Comparison of ENCODE assay signal across 22 cellular contexts in the genomic region with DNA sequence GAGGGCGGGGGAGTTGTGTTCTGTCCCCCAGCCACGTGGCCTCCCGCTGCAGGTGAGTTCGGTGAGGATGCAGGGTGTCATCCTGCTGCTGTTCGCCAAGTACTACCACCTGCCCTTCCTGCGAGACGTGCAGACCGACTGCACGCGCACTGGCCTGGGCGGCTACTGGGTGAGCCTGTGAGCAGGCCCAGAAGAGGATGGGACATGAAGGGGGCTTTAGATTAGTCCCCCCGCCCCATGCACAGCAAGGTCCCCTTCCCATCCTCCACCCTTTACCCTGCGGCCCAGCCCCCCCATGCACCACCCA. TPM values are rescaled to one million over a fixed set of nuclear protein-coding genes. Genes with fewer than 3 reads are reported as not detected.
DNase-seq lines count a peak whose midpoint lies in the region; ATAC-seq and TF ChIP-seq lines count a peak whose summit lies in the region.
"Had no signal": no experiment of that assay in that cellular context is flagged by ENCODE, and none has a peak within 500 bp of the region (broad histone marks: within the 10 kb centered on the region; RNA-seq: fewer than 3 reads in every experiment).

No MANE protein-coding gene starts in this region.

- H3K27me3 ChIP-seq in GM23338 (ENCODE audit: insufficient read depth), result no peaks in the 10 kb centered on the region
- no peaks in the 10 kb centered on the region for H3K27me3 ChIP-seq in parathyroid adenoma (ENCODE audit: control insufficient read depth, insufficient read depth, low read length)
- H3K27me3 ChIP-seq: Peyer's patch had no signal

- H2AFZ ChIP-seq in GM23338, result peak overlapping the region; percentile 9; the same call in 1 of the 2 replicates
- no peak overlapping the region for H2AFZ ChIP-seq in parathyroid adenoma

- ATAC-seq in GM23338, result no peak
- no peak for ATAC-seq in SK-N-SH treated with all-trans-retinoic acid at 6 μM for 48 hours
- ATAC-seq in HG02610 (IDR thresholded peaks at IDR 0.05; ENCODE audit: unreplicated experiment), result no peak
- ATAC-seq: T-cell had no signal

- TF ChIP-seq CTCF in 22Rv1 (IDR thresholded peaks at IDR 0.05), result no peak
- no peak for TF ChIP-seq CTCF in GM23338 (conservative IDR thresholded peaks at IDR 0.05; ENCODE audit: low read depth in 2 of 2)
- no peak for TF ChIP-seq CTCF in parathyroid adenoma (IDR thresholded peaks at IDR 0.05)
- TF ChIP-seq CTCF in progenitor cell of endocrine pancreas (IDR thresholded peaks at IDR 0.05; ENCODE audit: unreplicated experiment), result no peak

- DNase-seq in GM23338 (ENCODE audit: low spot score) (no peak), epidermal melanocyte (ENCODE audit: insufficient read length, low spot score) (peak; percentile 9), AG08396 (ENCODE audit: low spot score) (no peak), progenitor cell of endocrine pancreas (ENCODE audit: low spot score, unreplicated experiment) (no peak)
- DNase-seq: Caco-2; CD4-positive, alpha-beta memory T cell; DMS 273 treated with DMSO at 0.1 percent for 48 hours; NCI-H1105; NCI-H146; NCI-H2227 treated with DMSO at 0.1 percent for 48 hours; NCI-H524; NCI-H774; Peyer's patch; T-cell had no signal

- no peaks in the 10 kb centered on the region for H3K9me3 Mint-ChIP-seq in GM23338
- H3K9me3 Mint-ChIP-seq in progenitor cell of endocrine pancreas (ENCODE audit: low read depth), result no peaks in the 10 kb centered on the region
- H3K9me3 Mint-ChIP-seq: CD4-positive, alpha-beta memory T cell; T-cell had no signal

- H3K79me2 ChIP-seq in GM23338 (replicated peaks; ENCODE audit: insufficient read depth) (no peaks in the 10 kb centered on the region), parathyroid adenoma (peaks cover 32% of the 10 kb centered on the region)

- H3K9me3 ChIP-seq in parathyroid adenoma (ENCODE audit: control insufficient read depth, low read length), result no peaks in the 10 kb centered on the region
- H3K9me3 ChIP-seq: Caco-2, HAP-1, Peyer's patch had no signal

- H3K4me1 ChIP-seq in GM23338 (ENCODE audit: insufficient read depth) (peaks cover 11% of the 10 kb centered on the region; the same call in 1 of the 2 replicates), parathyroid adenoma (peaks cover 33% of the 10 kb centered on the region)

- no peak overlapping the region for H3K9ac ChIP-seq in parathyroid adenoma
- H3K9ac ChIP-seq: KMS-11 had no signal

- peak overlapping the region; percentile 84 for H3K27ac ChIP-seq in 22Rv1
- no peak overlapping the region for H3K27ac ChIP-seq in GM23338 (ENCODE audit: low read depth)
- peak overlapping the region; percentile 93 for H3K27ac ChIP-seq in parathyroid adenoma
- H3K27ac ChIP-seq: HL-60, KMS-11, Peyer's patch had no signal

- H4K20me1 ChIP-seq in GM23338 (replicated peaks; ENCODE audit: insufficient read depth), result no peaks in the 10 kb centered on the region

- H3K27ac Mint-ChIP-seq in GM23338 (no peak overlapping the region), progenitor cell of endocrine pancreas (no peak overlapping the region)
- H3K27ac Mint-ChIP-seq: T-cell had no signal

- H3K4me3 Mint-ChIP-seq in GM23338 (no peak overlapping the region), progenitor cell of endocrine pancreas (ENCODE audit: low read depth) (no peak overlapping the region)
- H3K4me3 Mint-ChIP-seq: CD4-positive, alpha-beta memory T cell; T-cell had no signal

- H3K4me1 Mint-ChIP-seq in GM23338 (peaks cover 22% of the 10 kb centered on the region), progenitor cell of endocrine pancreas (ENCODE audit: low read depth) (peaks cover 8% of the 10 kb centered on the region)
- H3K4me1 Mint-ChIP-seq: CD4-positive, alpha-beta memory T cell; T-cell had no signal

- H3K36me3 Mint-ChIP-seq in GM23338 (ENCODE audit: low read depth) (no peaks in the 10 kb centered on the region), progenitor cell of endocrine pancreas (ENCODE audit: insufficient read depth) (no peaks in the 10 kb centered on the region)
- H3K36me3 Mint-ChIP-seq: CD4-positive, alpha-beta memory T cell; T-cell had no signal

- H3K4me2 ChIP-seq in GM23338 (peak overlapping the region; percentile 63), parathyroid adenoma (ENCODE audit: low read length) (peak overlapping the region; percentile 89)
- H3K4me2 ChIP-seq: KMS-11 had no signal

- H3K36me3 ChIP-seq in GM23338 (ENCODE audit: insufficient read depth), result no peaks in the 10 kb centered on the region
- H3K36me3 ChIP-seq in parathyroid adenoma (ENCODE audit: control insufficient read depth, insufficient read depth, low read length), result no peaks in the 10 kb centered on the region
- H3K36me3 ChIP-seq: HAP-1 had no signal

- H3K4me3 ChIP-seq in GM23338 (peak overlapping the region; percentile 49), parathyroid adenoma (ENCODE audit: low read depth, low read length) (no peak overlapping the region)
- H3K4me3 ChIP-seq: HAP-1, Peyer's patch had no signal

- peaks cover 18% of the 10 kb centered on the region for H3K27me3 Mint-ChIP-seq in GM23338 (ENCODE audit: insufficient read depth, low read depth, poor library complexity)
- H3K27me3 Mint-ChIP-seq in progenitor cell of endocrine pancreas, result no peaks in the 10 kb centered on the region
- H3K27me3 Mint-ChIP-seq: T-cell had no signal

- no peaks in the 10 kb centered on the region for H3K9me2 ChIP-seq in GM23338 (ENCODE audit: insufficient read depth)

- no peaks in the 10 kb centered on the region for H3F3A ChIP-seq in GM23338 (replicated peaks; ENCODE audit: low read depth)

TF ChIP-seq in GM23338, 12 proteins besides CTCF, POLR2A, EP300 and RAD21:
- no peak for TF ChIP-seq EZH2phosphoT487 (IDR thresholded peaks at IDR 0.05; ENCODE audit: unreplicated experiment)
- TF ChIP-seq POLR2AphosphoS5 (IDR thresholded peaks at IDR 0.05; ENCODE audit: low read depth), result no peak

TF ChIP-seq in SK-N-SH treated with all-trans-retinoic acid at 6 μM for 48 hours, 23 proteins besides CTCF, POLR2A, EP300 and RAD21:
- TF ChIP-seq, protein P1, sequence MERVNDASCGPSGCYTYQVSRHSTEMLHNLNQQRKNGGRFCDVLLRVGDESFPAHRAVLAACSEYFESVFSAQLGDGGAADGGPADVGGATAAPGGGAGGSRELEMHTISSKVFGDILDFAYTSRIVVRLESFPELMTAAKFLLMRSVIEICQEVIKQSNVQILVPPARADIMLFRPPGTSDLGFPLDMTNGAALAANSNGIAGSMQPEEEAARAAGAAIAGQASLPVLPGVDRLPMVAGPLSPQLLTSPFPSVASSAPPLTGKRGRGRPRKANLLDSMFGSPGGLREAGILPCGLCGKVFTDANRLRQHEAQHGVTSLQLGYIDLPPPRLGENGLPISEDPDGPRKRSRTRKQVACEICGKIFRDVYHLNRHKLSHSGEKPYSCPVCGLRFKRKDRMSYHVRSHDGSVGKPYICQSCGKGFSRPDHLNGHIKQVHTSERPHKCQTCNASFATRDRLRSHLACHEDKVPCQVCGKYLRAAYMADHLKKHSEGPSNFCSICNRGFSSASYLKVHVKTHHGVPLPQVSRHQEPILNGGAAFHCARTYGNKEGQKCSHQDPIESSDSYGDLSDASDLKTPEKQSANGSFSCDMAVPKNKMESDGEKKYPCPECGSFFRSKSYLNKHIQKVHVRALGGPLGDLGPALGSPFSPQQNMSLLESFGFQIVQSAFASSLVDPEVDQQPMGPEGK (CRISPR knock-in tag; IDR thresholded peaks at IDR 0.05; ENCODE audit: borderline replicate concordance), result no peak
- no peak for TF ChIP-seq GLIS3 (CRISPR knock-in tag; IDR thresholded peaks at IDR 0.05)
- no peak for TF ChIP-seq TCF4 (CRISPR knock-in tag; IDR thresholded peaks at IDR 0.05; ENCODE audit: borderline replicate concordance)
- no peak for TF ChIP-seq ESRRG (CRISPR knock-in tag; IDR thresholded peaks at IDR 0.05)
- no peak for TF ChIP-seq ZFP30 (CRISPR knock-in tag; IDR thresholded peaks at IDR 0.05)

RNA-seq across cellular contexts. Expression of a gene that starts 4.1 kb away (rescaled TPM):
- total RNA-seq in GM23338 (2014; rRNA removed; shearing (Covaris generic)), result 11.2 and 14.5 TPM in 2 replicates
- 4.8 and 5.3 TPM in 2 replicates for polyA plus RNA-seq in GM23338 (2016; fragmentation: Nextera tagmentation; extraction: Ambion mirVana)
- 14.8 and 17.9 TPM in 2 replicates for total RNA-seq in progenitor cell of endocrine pancreas
- polyA plus RNA-seq: CD4-positive, alpha-beta memory T cell had no signal

RNA-seq across cellular contexts. Expression of a gene that starts 13.5 kb away (rescaled TPM):
- 31.0 and 34.5 TPM in 2 replicates for total RNA-seq in GM23338 (2014; rRNA removed; shearing (Covaris generic))
- polyA plus RNA-seq in GM23338 (2016; fragmentation: Nextera tagmentation; extraction: Ambion mirVana), result 15.3 and 18.0 TPM in 2 replicates
- 2.6 and 4.6 TPM in 2 replicates for total RNA-seq in progenitor cell of endocrine pancreas
- total RNA-seq: Caco-2; CD4-positive, alpha-beta memory T cell; OCI-LY7; Peyer's patch; T-cell had no signal
- polyA plus RNA-seq: CD4-positive, alpha-beta memory T cell had no signal

RNA-seq across cellular contexts. Expression of a gene that starts 19.5 kb away (rescaled TPM):
- 44.9 and 67.6 TPM in 2 replicates for total RNA-seq in GM23338 (2014; rRNA removed; shearing (Covaris generic))
- 49.7 and 50.8 TPM in 2 replicates for polyA plus RNA-seq in GM23338 (2016; fragmentation: Nextera tagmentation; extraction: Ambion mirVana)
- 3.1 and 3.7 TPM in 2 replicates for total RNA-seq in progenitor cell of endocrine pancreas

RNA-seq across cellular contexts. Expression of a gene that starts 33.2 kb away (rescaled TPM):
- total RNA-seq in GM23338 (2014; rRNA removed; shearing (Covaris generic)), result 13.6 and 15.5 TPM in 2 replicates
- polyA plus RNA-seq in GM23338 (2016; fragmentation: Nextera tagmentation; extraction: Ambion mirVana), result 6.8 and 7.6 TPM in 2 replicates
- total RNA-seq in progenitor cell of endocrine pancreas, result 27.3 and 27.4 TPM in 2 replicates

RNA-seq across cellular contexts. Expression of a gene that starts 45.7 kb away (rescaled TPM):
- total RNA-seq in GM23338 (2014; rRNA removed; shearing (Covaris generic)), result 16.3 and 27.4 TPM in 2 replicates
- 32.2 and 34.0 TPM in 2 replicates for polyA plus RNA-seq in GM23338 (2016; fragmentation: Nextera tagmentation; extraction: Ambion mirVana)
- total RNA-seq in progenitor cell of endocrine pancreas, result 40.8 and 48.0 TPM in 2 replicates
